1 cellular context compared by ENCODE assay signal in the genomic region with DNA sequence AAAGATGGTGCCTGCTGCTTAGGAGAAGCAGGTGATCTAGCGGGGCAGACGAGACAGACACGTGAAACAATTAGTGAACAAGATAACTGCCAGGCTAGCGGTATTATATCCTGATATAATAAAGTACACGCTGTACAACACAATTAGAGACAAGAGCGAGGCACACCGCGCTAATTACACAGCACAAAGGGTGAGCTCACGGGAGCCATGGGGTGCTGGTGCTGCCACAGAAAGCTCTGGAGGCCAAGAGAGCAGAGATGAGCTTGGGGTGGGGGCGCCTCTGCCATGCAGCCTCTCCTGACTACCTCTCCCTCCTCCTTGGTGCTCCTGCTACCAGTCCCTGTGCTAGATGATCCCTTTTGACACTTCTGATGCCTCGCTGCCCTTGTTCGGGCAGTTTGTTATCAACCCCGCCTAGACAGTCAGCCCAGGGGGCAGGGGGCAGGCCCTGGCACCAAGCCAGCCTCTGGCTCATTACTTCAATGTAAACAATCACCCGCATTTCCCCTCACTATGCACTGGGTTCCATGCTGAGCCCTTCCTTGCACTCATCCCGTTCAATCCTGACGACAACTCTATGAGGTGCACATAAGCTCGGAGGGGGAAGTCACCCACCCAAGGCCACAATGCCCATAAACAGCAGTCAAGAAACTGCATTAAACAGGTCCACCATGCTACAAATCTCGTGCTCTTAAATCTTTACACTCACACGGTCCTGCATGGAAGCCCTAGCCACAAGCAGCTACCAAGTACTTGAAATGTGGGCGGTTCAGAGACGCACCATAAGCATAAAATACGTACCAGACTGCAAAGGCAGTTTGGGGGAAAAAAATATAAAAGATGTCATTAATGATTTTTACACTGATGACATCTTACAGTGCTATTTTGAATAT.
TF ChIP-seq lines count a peak whose summit lies in the region.

No MANE protein-coding gene starts in this region.

TF ChIP-seq in K562, 482 proteins besides CTCF, POLR2A, EP300 and RAD21 (continued from another document):
- TF ChIP-seq EGR1 (conservative IDR thresholded peaks at IDR 0.05) (0 out of 2 replicates have a peak, but pooled peaks have one; percentile 9), MYBL2 (IDR thresholded peaks at IDR 0.05; ENCODE audit: low read depth) (no peak), MYBL2 (CRISPR knock-in tag; IDR thresholded peaks at IDR 0.05; ENCODE audit: borderline replicate concordance) (no peak)
